Comparison of ENCODE assay signal across 1 cellular context in the genomic region with DNA sequence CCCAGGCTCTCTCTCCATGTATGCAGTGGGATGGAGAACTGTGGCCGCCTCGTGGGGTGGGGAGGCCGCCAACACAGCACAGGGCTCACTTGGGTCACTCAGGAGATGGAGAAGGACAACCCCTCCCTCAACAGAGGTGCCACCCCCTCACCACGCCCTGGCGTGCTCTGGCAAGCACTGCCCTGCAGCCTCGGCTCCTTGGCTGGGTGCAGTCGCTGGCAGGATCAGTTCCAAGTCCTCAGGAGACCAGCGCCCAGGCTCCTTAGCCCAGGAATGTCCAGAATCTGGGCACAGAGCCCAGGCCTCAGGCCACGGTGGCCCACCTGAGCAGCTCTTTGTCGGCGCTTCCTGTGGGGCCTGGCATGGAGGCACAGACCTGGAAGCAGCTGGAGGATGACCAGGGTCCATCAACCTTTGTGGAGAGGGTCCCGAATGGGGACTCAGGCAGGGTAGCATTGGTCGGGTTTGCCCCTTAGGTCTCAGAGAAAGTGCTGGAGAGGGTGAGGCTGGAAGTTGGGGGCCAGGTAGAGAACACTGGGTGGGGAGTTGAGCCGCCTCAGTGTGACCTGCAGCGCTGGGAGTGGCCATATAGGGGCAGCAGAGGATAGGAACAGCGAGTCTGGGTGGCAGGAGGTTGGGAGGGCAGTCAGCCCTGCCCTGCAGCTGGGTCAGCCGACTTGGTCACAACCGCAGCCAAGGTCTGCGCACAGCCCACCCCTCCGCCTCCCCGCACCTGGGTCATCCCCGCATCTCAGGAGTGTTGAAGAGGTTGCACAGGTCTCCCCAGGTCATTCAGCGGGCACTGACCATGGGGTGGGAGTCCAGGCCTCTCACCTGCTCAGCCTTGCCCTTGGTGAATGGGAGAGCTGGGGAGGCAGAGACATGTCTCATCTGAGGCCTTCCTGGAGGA.
A peak's percentile ranks its signal among the peaks of the same experiment; 100 is the strongest.
TF ChIP-seq lines count a peak whose summit lies in the region.

No MANE protein-coding gene starts in this region.

TF ChIP-seq in HepG2, 621 proteins besides CTCF, POLR2A, EP300 and RAD21 (continued from another document and continues in another):
- TF ChIP-seq KIAA2018 (CRISPR knock-in tag; IDR thresholded peaks at IDR 0.05; ENCODE audit: borderline replicate concordance) (no peak), ZNF274 (CRISPR knock-in tag; IDR thresholded peaks at IDR 0.05) (0 out of 2 replicates have a peak, but pooled peaks have one; percentile 18), NFKB2 (CRISPR knock-in tag; IDR thresholded peaks at IDR 0.05; ENCODE audit: borderline replicate concordance) (peak; percentile 53; the same call in 1 of the 2 replicates), SMAD1 (CRISPR knock-in tag; IDR thresholded peaks at IDR 0.05; ENCODE audit: borderline replicate concordance, low read depth) (no peak), ZNF775 (CRISPR knock-in tag; IDR thresholded peaks at IDR 0.05; ENCODE audit: borderline replicate concordance) (no peak), ZNF674 (CRISPR knock-in tag; IDR thresholded peaks at IDR 0.05; ENCODE audit: low read depth) (no peak), ZFAT (CRISPR knock-in tag; conservative IDR thresholded peaks at IDR 0.05) (no peak), ZFYVE20 (CRISPR knock-in tag; IDR thresholded peaks at IDR 0.05; ENCODE audit: borderline replicate concordance, low read depth) (no peak), ZFP62 (CRISPR knock-in tag; IDR thresholded peaks at IDR 0.05) (no peak), ZNF781 (CRISPR knock-in tag; IDR thresholded peaks at IDR 0.05; ENCODE audit: borderline replicate concordance, not compliant biosample characterization) (no peak), MXD1 (CRISPR knock-in tag; IDR thresholded peaks at IDR 0.05) (no peak), NCOA1 (CRISPR knock-in tag; IDR thresholded peaks at IDR 0.05) (no peak), ZNF333 (CRISPR knock-in tag; IDR thresholded peaks at IDR 0.05; ENCODE audit: borderline replicate concordance) (no peak), CCAR2 (optimal IDR thresholded peaks at IDR 0.05; ENCODE audit: low read depth, low read length) (no peak), ETV6 (CRISPR knock-in tag; conservative IDR thresholded peaks at IDR 0.05) (no peak), KDM4B (CRISPR knock-in tag; IDR thresholded peaks at IDR 0.05) (0 out of 2 replicates have a peak, but pooled peaks have one; percentile 14)
- TF ChIP-seq, protein P1, sequence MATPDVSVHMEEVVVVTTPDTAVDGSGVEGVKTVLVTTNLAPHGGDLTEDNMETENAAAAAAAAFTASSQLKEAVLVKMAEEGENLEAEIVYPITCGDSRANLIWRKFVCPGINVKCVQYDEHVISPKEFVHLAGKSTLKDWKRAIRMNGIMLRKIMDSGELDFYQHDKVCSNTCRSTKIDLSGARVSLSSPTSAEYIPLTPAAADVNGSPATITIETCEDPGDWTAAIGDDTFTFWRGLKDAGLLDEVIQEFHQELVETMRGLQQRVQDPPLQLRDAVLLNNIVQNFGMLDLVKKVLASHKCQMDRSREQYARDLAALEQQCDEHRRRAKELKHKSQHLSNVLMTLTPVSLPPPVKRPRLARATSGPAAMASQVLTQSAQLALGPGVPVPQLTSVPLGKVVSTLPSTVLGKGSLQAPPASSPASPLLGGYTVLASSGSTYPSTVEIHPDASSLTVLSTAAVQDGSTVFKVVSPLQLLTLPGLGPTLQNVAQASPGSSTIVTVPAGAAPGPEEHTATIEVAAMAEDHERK (CRISPR knock-in tag; IDR thresholded peaks at IDR 0.05; ENCODE audit: low read depth), result no peak
- TF ChIP-seq, protein P2, sequence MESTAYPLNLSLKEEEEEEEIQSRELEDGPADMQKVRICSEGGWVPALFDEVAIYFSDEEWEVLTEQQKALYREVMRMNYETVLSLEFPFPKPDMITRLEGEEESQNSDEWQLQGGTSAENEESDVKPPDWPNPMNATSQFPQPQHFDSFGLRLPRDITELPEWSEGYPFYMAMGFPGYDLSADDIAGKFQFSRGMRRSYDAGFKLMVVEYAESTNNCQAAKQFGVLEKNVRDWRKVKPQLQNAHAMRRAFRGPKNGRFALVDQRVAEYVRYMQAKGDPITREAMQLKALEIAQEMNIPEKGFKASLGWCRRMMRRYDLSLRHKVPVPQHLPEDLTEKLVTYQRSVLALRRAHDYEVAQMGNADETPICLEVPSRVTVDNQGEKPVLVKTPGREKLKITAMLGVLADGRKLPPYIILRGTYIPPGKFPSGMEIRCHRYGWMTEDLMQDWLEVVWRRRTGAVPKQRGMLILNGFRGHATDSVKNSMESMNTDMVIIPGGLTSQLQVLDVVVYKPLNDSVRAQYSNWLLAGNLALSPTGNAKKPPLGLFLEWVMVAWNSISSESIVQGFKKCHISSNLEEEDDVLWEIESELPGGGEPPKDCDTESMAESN (CRISPR knock-in tag; conservative IDR thresholded peaks at IDR 0.05), result no peak
- TF ChIP-seq, protein P3, sequence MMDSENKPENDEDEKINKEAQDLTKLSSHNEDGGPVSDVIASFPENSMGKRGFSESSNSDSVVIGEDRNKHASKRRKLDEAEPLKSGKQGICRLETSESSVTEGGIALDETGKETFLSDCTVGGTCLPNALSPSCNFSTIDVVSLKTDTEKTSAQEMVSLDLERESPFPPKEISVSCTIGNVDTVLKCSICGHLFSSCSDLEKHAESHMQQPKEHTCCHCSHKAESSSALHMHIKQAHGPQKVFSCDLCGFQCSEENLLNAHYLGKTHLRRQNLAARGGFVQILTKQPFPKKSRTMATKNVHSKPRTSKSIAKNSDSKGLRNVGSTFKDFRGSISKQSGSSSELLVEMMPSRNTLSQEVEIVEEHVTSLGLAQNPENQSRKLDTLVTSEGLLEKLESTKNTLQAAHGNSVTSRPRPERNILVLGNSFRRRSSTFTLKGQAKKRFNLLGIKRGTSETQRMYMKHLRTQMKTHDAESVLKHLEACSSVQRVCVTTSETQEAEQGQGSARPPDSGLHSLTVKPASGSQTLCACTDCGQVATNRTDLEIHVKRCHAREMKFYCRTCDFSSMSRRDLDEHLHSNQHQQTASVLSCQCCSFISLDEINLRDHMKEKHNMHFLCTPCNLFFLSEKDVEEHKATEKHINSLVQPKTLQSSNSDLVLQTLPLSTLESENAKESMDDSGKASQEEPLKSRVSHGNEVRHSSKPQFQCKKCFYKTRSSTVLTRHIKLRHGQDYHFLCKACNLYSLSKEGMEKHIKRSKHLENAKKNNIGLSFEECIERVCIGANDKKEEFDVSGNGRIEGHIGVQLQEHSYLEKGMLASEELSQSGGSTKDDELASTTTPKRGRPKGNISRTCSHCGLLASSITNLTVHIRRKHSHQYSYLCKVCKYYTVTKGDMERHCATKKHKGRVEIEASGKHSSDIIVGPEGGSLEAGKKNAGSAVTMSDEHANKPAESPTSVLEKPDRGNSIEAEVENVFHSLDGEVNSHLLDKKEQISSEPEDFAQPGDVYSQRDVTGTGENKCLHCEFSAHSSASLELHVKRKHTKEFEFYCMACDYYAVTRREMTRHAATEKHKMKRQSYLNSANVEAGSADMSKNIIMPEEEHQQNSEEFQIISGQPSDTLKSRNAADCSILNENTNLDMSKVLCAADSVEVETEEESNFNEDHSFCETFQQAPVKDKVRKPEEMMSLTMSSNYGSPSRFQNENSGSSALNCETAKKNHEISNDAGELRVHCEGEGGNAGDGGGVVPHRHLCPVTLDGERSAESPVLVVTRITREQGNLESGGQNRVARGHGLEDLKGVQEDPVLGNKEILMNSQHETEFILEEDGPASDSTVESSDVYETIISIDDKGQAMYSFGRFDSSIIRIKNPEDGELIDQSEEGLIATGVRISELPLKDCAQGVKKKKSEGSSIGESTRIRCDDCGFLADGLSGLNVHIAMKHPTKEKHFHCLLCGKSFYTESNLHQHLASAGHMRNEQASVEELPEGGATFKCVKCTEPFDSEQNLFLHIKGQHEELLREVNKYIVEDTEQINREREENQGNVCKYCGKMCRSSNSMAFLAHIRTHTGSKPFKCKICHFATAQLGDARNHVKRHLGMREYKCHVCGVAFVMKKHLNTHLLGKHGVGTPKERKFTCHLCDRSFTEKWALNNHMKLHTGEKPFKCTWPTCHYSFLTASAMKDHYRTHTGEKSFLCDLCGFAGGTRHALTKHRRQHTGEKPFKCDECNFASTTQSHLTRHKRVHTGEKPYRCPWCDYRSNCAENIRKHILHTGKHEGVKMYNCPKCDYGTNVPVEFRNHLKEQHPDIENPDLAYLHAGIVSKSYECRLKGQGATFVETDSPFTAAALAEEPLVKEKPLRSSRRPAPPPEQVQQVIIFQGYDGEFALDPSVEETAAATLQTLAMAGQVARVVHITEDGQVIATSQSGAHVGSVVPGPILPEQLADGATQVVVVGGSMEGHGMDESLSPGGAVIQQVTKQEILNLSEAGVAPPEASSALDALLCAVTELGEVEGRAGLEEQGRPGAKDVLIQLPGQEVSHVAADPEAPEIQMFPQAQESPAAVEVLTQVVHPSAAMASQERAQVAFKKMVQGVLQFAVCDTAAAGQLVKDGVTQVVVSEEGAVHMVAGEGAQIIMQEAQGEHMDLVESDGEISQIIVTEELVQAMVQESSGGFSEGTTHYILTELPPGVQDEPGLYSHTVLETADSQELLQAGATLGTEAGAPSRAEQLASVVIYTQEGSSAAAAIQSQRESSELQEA (CRISPR knock-in tag; IDR thresholded peaks at IDR 0.05; ENCODE audit: not compliant biosample characterization), result no peak
- TF ChIP-seq, protein P4, sequence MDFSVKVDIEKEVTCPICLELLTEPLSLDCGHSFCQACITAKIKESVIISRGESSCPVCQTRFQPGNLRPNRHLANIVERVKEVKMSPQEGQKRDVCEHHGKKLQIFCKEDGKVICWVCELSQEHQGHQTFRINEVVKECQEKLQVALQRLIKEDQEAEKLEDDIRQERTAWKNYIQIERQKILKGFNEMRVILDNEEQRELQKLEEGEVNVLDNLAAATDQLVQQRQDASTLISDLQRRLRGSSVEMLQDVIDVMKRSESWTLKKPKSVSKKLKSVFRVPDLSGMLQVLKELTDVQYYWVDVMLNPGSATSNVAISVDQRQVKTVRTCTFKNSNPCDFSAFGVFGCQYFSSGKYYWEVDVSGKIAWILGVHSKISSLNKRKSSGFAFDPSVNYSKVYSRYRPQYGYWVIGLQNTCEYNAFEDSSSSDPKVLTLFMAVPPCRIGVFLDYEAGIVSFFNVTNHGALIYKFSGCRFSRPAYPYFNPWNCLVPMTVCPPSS (IDR thresholded peaks at IDR 0.05), result no peak
- TF ChIP-seq, protein P5, sequence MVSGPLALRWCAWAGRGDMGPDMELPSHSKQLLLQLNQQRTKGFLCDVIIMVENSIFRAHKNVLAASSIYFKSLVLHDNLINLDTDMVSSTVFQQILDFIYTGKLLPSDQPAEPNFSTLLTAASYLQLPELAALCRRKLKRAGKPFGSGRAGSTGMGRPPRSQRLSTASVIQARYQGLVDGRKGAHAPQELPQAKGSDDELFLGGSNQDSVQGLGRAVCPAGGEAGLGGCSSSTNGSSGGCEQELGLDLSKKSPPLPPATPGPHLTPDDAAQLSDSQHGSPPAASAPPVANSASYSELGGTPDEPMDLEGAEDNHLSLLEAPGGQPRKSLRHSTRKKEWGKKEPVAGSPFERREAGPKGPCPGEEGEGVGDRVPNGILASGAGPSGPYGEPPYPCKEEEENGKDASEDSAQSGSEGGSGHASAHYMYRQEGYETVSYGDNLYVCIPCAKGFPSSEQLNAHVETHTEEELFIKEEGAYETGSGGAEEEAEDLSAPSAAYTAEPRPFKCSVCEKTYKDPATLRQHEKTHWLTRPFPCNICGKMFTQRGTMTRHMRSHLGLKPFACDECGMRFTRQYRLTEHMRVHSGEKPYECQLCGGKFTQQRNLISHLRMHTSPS (CRISPR knock-in tag; IDR thresholded peaks at IDR 0.05; ENCODE audit: low read depth), result peak; percentile 41; the same call in 1 of the 2 replicates
